ENCODE assay signal across 1 cellular context in genomic region chr3:155870133-155870944, GRCh38.
TF ChIP-seq lines count a peak whose summit lies in the region.

Gene GMPS (plus strand): TSS chr3:155870650. CDS start chr3:155870871, 221 bp downstream.

TF ChIP-seq in HEK293, 187 proteins besides CTCF, POLR2A, EP300 and RAD21 (continued from another document and continues in another):
- TF ChIP-seq, protein P1, sequence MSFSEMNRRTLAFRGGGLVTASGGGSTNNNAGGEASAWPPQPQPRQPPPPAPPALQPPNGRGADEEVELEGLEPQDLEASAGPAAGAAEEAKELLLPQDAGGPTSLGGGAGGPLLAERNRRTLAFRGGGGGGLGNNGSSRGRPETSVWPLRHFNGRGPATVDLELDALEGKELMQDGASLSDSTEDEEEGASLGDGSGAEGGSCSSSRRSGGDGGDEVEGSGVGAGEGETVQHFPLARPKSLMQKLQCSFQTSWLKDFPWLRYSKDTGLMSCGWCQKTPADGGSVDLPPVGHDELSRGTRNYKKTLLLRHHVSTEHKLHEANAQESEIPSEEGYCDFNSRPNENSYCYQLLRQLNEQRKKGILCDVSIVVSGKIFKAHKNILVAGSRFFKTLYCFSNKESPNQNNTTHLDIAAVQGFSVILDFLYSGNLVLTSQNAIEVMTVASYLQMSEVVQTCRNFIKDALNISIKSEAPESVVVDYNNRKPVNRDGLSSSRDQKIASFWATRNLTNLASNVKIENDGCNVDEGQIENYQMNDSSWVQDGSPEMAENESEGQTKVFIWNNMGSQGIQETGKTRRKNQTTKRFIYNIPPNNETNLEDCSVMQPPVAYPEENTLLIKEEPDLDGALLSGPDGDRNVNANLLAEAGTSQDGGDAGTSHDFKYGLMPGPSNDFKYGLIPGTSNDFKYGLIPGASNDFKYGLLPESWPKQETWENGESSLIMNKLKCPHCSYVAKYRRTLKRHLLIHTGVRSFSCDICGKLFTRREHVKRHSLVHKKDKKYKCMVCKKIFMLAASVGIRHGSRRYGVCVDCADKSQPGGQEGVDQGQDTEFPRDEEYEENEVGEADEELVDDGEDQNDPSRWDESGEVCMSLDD (tag by site-specific recombination; IDR thresholded peaks at IDR 0.05) = peak; percentile 24; the same call in 1 of the 2 replicates
- TF ChIP-seq YY2 (tag by site-specific recombination; IDR thresholded peaks at IDR 0.05) (no peak), ZNF112 (tag by site-specific recombination; IDR thresholded peaks at IDR 0.05) (no peak), ZNF639 (tag by site-specific recombination; IDR thresholded peaks at IDR 0.05) (no peak), ZNF658 (tag by site-specific recombination; IDR thresholded peaks at IDR 0.05) (no peak), HOXA7 (CRISPR knock-in tag; IDR thresholded peaks at IDR 0.05; ENCODE audit: borderline replicate concordance) (no peak), ZBTB20 (tag by site-specific recombination; IDR thresholded peaks at IDR 0.05) (no peak), YY1 (tag by site-specific recombination; IDR thresholded peaks at IDR 0.05) (no peak), OSR2 (tag by site-specific recombination; IDR thresholded peaks at IDR 0.05) (peak; percentile 39; the same call in 1 of the 2 replicates), BCL6B (tag by site-specific recombination; IDR thresholded peaks at IDR 0.05) (no peak), ZNF302 (tag by site-specific recombination; IDR thresholded peaks at IDR 0.05; ENCODE audit: low read depth) (no peak), MYNN (tag by site-specific recombination; IDR thresholded peaks at IDR 0.05; ENCODE audit: borderline replicate concordance) (no peak), ZNF416 (tag by site-specific recombination; IDR thresholded peaks at IDR 0.05) (no peak), ZNF223 (tag by site-specific recombination; IDR thresholded peaks at IDR 0.05) (no peak), ZNF184 (tag by site-specific recombination; IDR thresholded peaks at IDR 0.05) (no peak), ZNF140 (tag by site-specific recombination; IDR thresholded peaks at IDR 0.05) (no peak), ZNF514 (tag by site-specific recombination; IDR thresholded peaks at IDR 0.05) (no peak), ZNF133 (tag by site-specific recombination; IDR thresholded peaks at IDR 0.05) (no peak), ZNF239 (tag by site-specific recombination; IDR thresholded peaks at IDR 0.05) (no peak), INSM2 (tag by site-specific recombination; IDR thresholded peaks at IDR 0.05) (no peak), ZNF654 (tag by site-specific recombination; IDR thresholded peaks at IDR 0.05; ENCODE audit: low read depth) (0 out of 2 replicates have a peak, but pooled peaks have one; percentile 13), ZNF10 (tag by site-specific recombination; IDR thresholded peaks at IDR 0.05) (peak; percentile 35; the same call in 1 of the 2 replicates), ZNF155 (tag by site-specific recombination; IDR thresholded peaks at IDR 0.05) (no peak), ZSCAN16 (tag by site-specific recombination; IDR thresholded peaks at IDR 0.05) (0 out of 2 replicates have a peak, but pooled peaks have one; percentile 17), SP3 (tag by site-specific recombination; IDR thresholded peaks at IDR 0.05) (peak; percentile 50; the same call in 1 of the 2 replicates), ZNF560 (tag by site-specific recombination; IDR thresholded peaks at IDR 0.05; ENCODE audit: borderline replicate concordance) (no peak), WT1 (tag by site-specific recombination; IDR thresholded peaks at IDR 0.05) (no peak), GFI1B (tag by site-specific recombination; IDR thresholded peaks at IDR 0.05) (no peak), ZNF701 (tag by site-specific recombination; IDR thresholded peaks at IDR 0.05) (no peak), ZNF157 (tag by site-specific recombination; IDR thresholded peaks at IDR 0.05) (no peak), ATF2 (tag by site-specific recombination; IDR thresholded peaks at IDR 0.05; ENCODE audit: low read depth) (no peak), ZNF311 (tag by site-specific recombination; IDR thresholded peaks at IDR 0.05; ENCODE audit: borderline replicate concordance) (no peak), GLIS2 (tag by site-specific recombination; IDR thresholded peaks at IDR 0.05) (peak; percentile 83), ZNF121 (tag by site-specific recombination; IDR thresholded peaks at IDR 0.05) (no peak), ZNF596 (tag by site-specific recombination; IDR thresholded peaks at IDR 0.05) (no peak), HIC1 (tag by site-specific recombination; IDR thresholded peaks at IDR 0.05) (no peak), ZNF394 (tag by site-specific recombination; IDR thresholded peaks at IDR 0.05; ENCODE audit: borderline replicate concordance) (peak; percentile 77), BCL11B (tag by site-specific recombination; IDR thresholded peaks at IDR 0.05; ENCODE audit: low read depth) (0 out of 2 replicates have a peak, but pooled peaks have one; percentile 43), ZNF2 (tag by site-specific recombination; IDR thresholded peaks at IDR 0.05) (peak; percentile 60; the same call in 1 of the 2 replicates), ZNF354C (tag by site-specific recombination; IDR thresholded peaks at IDR 0.05; ENCODE audit: borderline replicate concordance, low read depth) (no peak), ZBTB11 (tag by site-specific recombination; conservative IDR thresholded peaks at IDR 0.05; ENCODE audit: low read depth) (peak; percentile 31; the same call in 1 of the 2 replicates)
- TF ChIP-seq, protein P2, sequence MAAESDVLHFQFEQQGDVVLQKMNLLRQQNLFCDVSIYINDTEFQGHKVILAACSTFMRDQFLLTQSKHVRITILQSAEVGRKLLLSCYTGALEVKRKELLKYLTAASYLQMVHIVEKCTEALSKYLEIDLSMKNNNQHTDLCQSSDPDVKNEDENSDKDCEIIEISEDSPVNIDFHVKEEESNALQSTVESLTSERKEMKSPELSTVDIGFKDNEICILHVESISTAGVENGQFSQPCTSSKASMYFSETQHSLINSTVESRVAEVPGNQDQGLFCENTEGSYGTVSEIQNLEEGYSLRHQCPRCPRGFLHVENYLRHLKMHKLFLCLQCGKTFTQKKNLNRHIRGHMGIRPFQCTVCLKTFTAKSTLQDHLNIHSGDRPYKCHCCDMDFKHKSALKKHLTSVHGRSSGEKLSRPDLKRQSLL (tag by site-specific recombination; IDR thresholded peaks at IDR 0.05) = no peak
- TF ChIP-seq, protein P3, sequence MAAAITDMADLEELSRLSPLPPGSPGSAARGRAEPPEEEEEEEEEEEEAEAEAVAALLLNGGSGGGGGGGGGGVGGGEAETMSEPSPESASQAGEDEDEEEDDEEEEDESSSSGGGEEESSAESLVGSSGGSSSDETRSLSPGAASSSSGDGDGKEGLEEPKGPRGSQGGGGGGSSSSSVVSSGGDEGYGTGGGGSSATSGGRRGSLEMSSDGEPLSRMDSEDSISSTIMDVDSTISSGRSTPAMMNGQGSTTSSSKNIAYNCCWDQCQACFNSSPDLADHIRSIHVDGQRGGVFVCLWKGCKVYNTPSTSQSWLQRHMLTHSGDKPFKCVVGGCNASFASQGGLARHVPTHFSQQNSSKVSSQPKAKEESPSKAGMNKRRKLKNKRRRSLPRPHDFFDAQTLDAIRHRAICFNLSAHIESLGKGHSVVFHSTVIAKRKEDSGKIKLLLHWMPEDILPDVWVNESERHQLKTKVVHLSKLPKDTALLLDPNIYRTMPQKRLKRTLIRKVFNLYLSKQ (tag by site-specific recombination; IDR thresholded peaks at IDR 0.05; ENCODE audit: borderline replicate concordance) = no peak
- TF ChIP-seq, protein P4, sequence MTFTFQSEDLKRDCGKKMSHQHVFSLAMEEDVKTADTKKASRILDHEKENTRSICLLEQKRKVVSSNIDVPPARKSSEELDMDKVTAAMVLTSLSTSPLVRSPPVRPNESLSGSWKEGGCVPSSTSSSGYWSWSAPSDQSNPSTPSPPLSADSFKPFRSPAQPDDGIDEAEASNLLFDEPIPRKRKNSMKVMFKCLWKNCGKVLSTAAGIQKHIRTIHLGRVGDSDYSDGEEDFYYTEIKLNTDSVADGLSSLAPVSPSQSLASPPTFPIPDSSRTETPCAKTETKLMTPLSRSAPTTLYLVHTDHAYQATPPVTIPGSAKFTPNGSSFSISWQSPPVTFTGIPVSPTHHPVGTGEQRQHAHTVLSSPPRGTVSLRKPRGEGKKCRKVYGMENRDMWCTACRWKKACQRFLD (tag by site-specific recombination; IDR thresholded peaks at IDR 0.05) = no peak
